15 cellular contexts compared by ENCODE assay signal in the genomic region with DNA sequence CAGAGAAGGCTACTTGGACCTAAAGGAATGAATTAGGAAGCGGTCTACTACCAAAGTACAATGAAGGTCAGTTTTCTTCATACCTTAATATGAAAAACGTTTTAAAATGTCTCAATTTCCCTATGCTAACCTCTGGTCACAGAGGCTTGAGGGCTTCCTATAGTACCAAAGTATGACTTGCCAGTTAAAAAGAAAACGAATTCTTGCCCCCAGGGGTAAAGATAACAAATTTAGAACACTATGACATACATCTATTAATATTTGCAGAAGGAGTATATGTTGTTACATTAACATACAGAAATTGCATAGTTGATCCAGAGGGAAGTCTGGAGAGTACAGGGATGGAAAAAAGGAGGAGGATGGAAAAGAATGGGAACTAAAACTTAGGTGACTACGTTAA. TPM values are rescaled to one million over a fixed set of nuclear protein-coding genes. Genes with fewer than 3 reads are reported as not detected.
DNase-seq lines count a peak whose midpoint lies in the region; ATAC-seq and TF ChIP-seq lines count a peak whose summit lies in the region.
"Had no signal": no experiment of that assay in that cellular context is flagged by ENCODE, and none has a peak within 500 bp of the region (broad histone marks: within the 10 kb centered on the region; RNA-seq: fewer than 3 reads in every experiment).

No MANE protein-coding gene starts in this region.

- peak overlapping the region; percentile 39 to 65 (median 57) for H3K4me3 Mint-ChIP-seq in CD4-positive, CD25-positive, alpha-beta regulatory T cell
- H3K4me3 Mint-ChIP-seq: activated CD4-positive, alpha-beta memory T cell treated with anti-CD3 and anti-CD28 coated beads for 36 hours had no signal

- peaks cover 91% of the 10 kb centered on the region for H3K4me1 ChIP-seq in CD4-positive, CD25-positive, alpha-beta regulatory T cell (ENCODE audit: control insufficient read depth, insufficient read depth, low read length, poor library complexity, severe bottlenecking)
- H3K4me1 ChIP-seq in GM23248 (ENCODE audit: insufficient read depth) (peaks cover 60% of the 10 kb centered on the region), psoas muscle (peaks cover 98% of the 10 kb centered on the region)

- H3K27me3 ChIP-seq in CD4-positive, CD25-positive, alpha-beta regulatory T cell (ENCODE audit: control insufficient read depth, insufficient read depth, low read length) = no peaks in the 10 kb centered on the region
- H3K27me3 ChIP-seq in GM23248 (replicated peaks; ENCODE audit: insufficient read depth) (no peaks in the 10 kb centered on the region), psoas muscle (ENCODE audit: insufficient read depth in 3 of 3, low read length in 2 of 3) (no peaks in the 10 kb centered on the region)

- no peaks in the 10 kb centered on the region for H3K27me3 Mint-ChIP-seq in CD4-positive, CD25-positive, alpha-beta regulatory T cell
- H3K27me3 Mint-ChIP-seq: activated CD4-positive, alpha-beta memory T cell treated with anti-CD3 and anti-CD28 coated beads for 36 hours had no signal

- H3K27ac Mint-ChIP-seq in CD4-positive, CD25-positive, alpha-beta regulatory T cell = peak overlapping the region; percentile 2 to 78 (median 70)
- H3K27ac Mint-ChIP-seq: activated CD4-positive, alpha-beta memory T cell treated with anti-CD3 and anti-CD28 coated beads for 36 hours had no signal

- H3F3A ChIP-seq in GM23248 (ENCODE audit: insufficient read depth) = peaks cover 58% of the 10 kb centered on the region

- in situ Hi-C loops in GM23248 (cut with MboI) = no loop called here

- H3K36me3 Mint-ChIP-seq in CD4-positive, CD25-positive, alpha-beta regulatory T cell = peaks cover 22% of the 10 kb centered on the region

- H3K9me3 ChIP-seq in CD4-positive, CD25-positive, alpha-beta regulatory T cell (ENCODE audit: control insufficient read depth in 2 of 2, low read length in 2 of 2) = no peaks in the 10 kb centered on the region
- H3K9me3 ChIP-seq in GM23248 (ENCODE audit: low read depth) (no peaks in the 10 kb centered on the region), psoas muscle (no peaks in the 10 kb centered on the region)

- DNase-seq in CD4-positive, CD25-positive, alpha-beta regulatory T cell = no peak
- no peak for DNase-seq in GM23248
- DNase-seq in coronary artery (ENCODE audit: low spot score) = no peak
- no peak for DNase-seq in psoas muscle
- DNase-seq in iPS-NIHi11 (ENCODE audit: low spot score) = no peak
- no peak for DNase-seq in NCI-H2081 (lab: John Stamatoyannopoulos, UW)
- DNase-seq: activated CD4-positive, alpha-beta memory T cell treated with anti-CD3 and anti-CD28 coated beads for 36 hours; activated gamma-delta T cell treated with Interleukin-2 at 50 U/mL for 16 hours; COR-L47; effector CD8-positive, alpha-beta T cell; hippocampal formation; NCI-H187 treated with DMSO at 0.1 percent for 48 hours; NCI-H524; OCI-M1 had no signal

- H2AFZ ChIP-seq in GM23248 = no peak overlapping the region

- H3K4me2 ChIP-seq in GM23248 (ENCODE audit: unreplicated experiment) = no peak overlapping the region

- ATAC-seq in CD4-positive, CD25-positive, alpha-beta regulatory T cell (ENCODE audit: low read depth in 2 of 2) = no peak
- ATAC-seq in psoas muscle = no peak
- ATAC-seq in SK-N-SH treated with all-trans-retinoic acid at 6 μM for 48 hours = no peak

- H3K9me3 Mint-ChIP-seq in CD4-positive, CD25-positive, alpha-beta regulatory T cell = no peaks in the 10 kb centered on the region
- H3K9me3 Mint-ChIP-seq: activated CD4-positive, alpha-beta memory T cell treated with anti-CD3 and anti-CD28 coated beads for 36 hours had no signal

- H3K36me3 ChIP-seq in CD4-positive, CD25-positive, alpha-beta regulatory T cell (ENCODE audit: control insufficient read depth, insufficient read depth, low read length) = peaks cover 20% of the 10 kb centered on the region
- 0 out of 2 replicates have a peak, but pooled peaks cover 14% of the 10 kb centered on the region for H3K36me3 ChIP-seq in GM23248 (ENCODE audit: low read depth)
- H3K36me3 ChIP-seq in psoas muscle (ENCODE audit: insufficient read depth in 1 of 2, low read depth in 1 of 2) = peaks cover 0 to 4% of the 10 kb centered on the region in 2 donors

- H3K27ac ChIP-seq in CD4-positive, CD25-positive, alpha-beta regulatory T cell (ENCODE audit: insufficient read depth, low read length, poor library complexity, severe bottlenecking) = peak overlapping the region; percentile 57
- H3K27ac ChIP-seq in GM23248 (peak overlapping the region; percentile 4; the same call in 1 of the 2 replicates), coronary artery (peak overlapping the region; percentile 3 to 90), psoas muscle (peak overlapping the region; percentile 100)

- peaks cover 72 to 97% (median 84%) of the 10 kb centered on the region in 4 donors for H3K4me1 Mint-ChIP-seq in CD4-positive, CD25-positive, alpha-beta regulatory T cell

- H4K20me1 ChIP-seq in GM23248 (ENCODE audit: insufficient read depth) = peaks cover 47% of the 10 kb centered on the region; the same call in 1 of the 2 replicates

- H3K79me2 ChIP-seq in GM23248 (ENCODE audit: insufficient read depth) = no peaks in the 10 kb centered on the region; the same call in 1 of the 2 replicates

- intact Hi-C loops in psoas muscle (cut with DNase I) = no loop called here

- peak overlapping the region; percentile 26 for H3K4me3 ChIP-seq in CD4-positive, CD25-positive, alpha-beta regulatory T cell (ENCODE audit: low read depth, low read length)
- H3K4me3 ChIP-seq in GM23248 (no peak overlapping the region), coronary artery (no peak overlapping the region), psoas muscle (no peak overlapping the region)

- 66 to 67% methylated on average over 4 of the region's 4 CpGs for WGBS in GM23248 (ENCODE audit: low coverage in 1 of 2, low lambda C conversion rate in 2 of 2, missing lambda C conversion rate in 2 of 2), 2 experiments
- WGBS in psoas muscle, 3 donors = 30 to 41% (median 35%) methylated on average over 4 of the region's 4 CpGs

- H3K9me2 ChIP-seq in GM23248 (ENCODE audit: insufficient read depth) = no peaks in the 10 kb centered on the region

- TF ChIP-seq CTCF in coronary artery (IDR thresholded peaks at IDR 0.05) (no peak), psoas muscle (IDR thresholded peaks at IDR 0.05) (no peak)

- no peak overlapping the region for H3K9ac ChIP-seq in GM23248

TF ChIP-seq in SK-N-SH treated with all-trans-retinoic acid at 6 μM for 48 hours, 23 proteins besides CTCF, POLR2A, EP300 and RAD21:
- no peak for TF ChIP-seq SNAI2 (CRISPR knock-in tag; IDR thresholded peaks at IDR 0.05)
- no peak for TF ChIP-seq ZFP3 (CRISPR knock-in tag; IDR thresholded peaks at IDR 0.05)
- no peak for TF ChIP-seq ZNF8 (CRISPR knock-in tag; IDR thresholded peaks at IDR 0.05)
- TF ChIP-seq, protein P1, sequence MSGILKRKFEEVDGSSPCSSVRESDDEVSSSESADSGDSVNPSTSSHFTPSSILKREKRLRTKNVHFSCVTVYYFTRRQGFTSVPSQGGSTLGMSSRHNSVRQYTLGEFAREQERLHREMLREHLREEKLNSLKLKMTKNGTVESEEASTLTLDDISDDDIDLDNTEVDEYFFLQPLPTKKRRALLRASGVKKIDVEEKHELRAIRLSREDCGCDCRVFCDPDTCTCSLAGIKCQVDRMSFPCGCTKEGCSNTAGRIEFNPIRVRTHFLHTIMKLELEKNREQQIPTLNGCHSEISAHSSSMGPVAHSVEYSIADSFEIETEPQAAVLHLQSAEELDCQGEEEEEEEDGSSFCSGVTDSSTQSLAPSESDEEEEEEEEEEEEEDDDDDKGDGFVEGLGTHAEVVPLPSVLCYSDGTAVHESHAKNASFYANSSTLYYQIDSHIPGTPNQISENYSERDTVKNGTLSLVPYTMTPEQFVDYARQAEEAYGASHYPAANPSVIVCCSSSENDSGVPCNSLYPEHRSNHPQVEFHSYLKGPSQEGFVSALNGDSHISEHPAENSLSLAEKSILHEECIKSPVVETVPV (CRISPR knock-in tag; IDR thresholded peaks at IDR 0.05) = no peak
- TF ChIP-seq, protein P2, sequence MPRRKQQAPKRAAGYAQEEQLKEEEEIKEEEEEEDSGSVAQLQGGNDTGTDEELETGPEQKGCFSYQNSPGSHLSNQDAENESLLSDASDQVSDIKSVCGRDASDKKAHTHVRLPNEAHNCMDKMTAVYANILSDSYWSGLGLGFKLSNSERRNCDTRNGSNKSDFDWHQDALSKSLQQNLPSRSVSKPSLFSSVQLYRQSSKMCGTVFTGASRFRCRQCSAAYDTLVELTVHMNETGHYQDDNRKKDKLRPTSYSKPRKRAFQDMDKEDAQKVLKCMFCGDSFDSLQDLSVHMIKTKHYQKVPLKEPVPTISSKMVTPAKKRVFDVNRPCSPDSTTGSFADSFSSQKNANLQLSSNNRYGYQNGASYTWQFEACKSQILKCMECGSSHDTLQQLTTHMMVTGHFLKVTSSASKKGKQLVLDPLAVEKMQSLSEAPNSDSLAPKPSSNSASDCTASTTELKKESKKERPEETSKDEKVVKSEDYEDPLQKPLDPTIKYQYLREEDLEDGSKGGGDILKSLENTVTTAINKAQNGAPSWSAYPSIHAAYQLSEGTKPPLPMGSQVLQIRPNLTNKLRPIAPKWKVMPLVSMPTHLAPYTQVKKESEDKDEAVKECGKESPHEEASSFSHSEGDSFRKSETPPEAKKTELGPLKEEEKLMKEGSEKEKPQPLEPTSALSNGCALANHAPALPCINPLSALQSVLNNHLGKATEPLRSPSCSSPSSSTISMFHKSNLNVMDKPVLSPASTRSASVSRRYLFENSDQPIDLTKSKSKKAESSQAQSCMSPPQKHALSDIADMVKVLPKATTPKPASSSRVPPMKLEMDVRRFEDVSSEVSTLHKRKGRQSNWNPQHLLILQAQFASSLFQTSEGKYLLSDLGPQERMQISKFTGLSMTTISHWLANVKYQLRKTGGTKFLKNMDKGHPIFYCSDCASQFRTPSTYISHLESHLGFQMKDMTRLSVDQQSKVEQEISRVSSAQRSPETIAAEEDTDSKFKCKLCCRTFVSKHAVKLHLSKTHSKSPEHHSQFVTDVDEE (CRISPR knock-in tag; IDR thresholded peaks at IDR 0.05) = no peak

RNA-seq across cellular contexts. Expression of a gene that starts 13.8 kb away (rescaled TPM):
- total RNA-seq in CD4-positive, CD25-positive, alpha-beta regulatory T cell = 360 TPM
- 100 to 1,000 TPM; 146 to 197 (median 177) TPM for polyA plus RNA-seq in CD4-positive, CD25-positive, alpha-beta regulatory T cell
- total RNA-seq in GM23248 (2014; rRNA removed; shearing (Covaris generic)) = 29.1 and 30.7 TPM in 2 replicates
- 63.2 and 63.5 TPM in 2 replicates for polyA plus RNA-seq in GM23248 (2016; fragmentation: Nextera tagmentation; extraction: Ambion mirVana)
- 10 to 100 TPM; 24.0 to 40.9 (median 27.0) TPM for total RNA-seq in psoas muscle
- 10 to 100 TPM in 1 of 3 donors, 1 to 10 TPM in 2; 6.2 to 18.1 (median 7.3) TPM for polyA plus RNA-seq in psoas muscle

Comparison
In these comparisons a context has a peak if more than half of its experiments do, and no peak if none do; other contexts are left out.
1. H3K27ac ChIP-seq: peak in every context shown above with its lines; median percentile 100 in psoas muscle; 57 in CD4-positive, CD25-positive, alpha-beta regulatory T cell; 46 in coronary artery; 4 in GM23248.